In the genomic region with DNA sequence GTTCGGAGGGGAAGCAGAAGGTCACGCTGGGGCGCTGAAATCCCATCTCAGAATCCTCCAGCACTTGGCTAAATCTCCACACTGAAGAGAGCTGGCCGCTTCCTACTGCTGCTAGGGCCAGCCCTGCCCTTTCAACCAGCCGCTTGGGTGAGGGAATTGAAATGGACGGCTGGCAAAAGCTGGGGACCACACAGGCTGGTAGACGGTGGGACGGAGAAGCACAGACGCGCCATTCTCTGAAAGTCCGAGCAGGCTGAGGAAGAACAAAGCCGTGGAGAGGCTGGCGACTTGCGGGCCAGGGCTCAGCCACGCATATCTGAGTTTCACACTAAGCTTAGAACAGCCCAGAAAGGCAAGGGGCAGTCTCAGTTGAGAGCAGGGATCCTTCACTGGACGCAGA, we compare ENCODE assay signal across 9 cellular contexts. TPM values are rescaled to one million over a fixed set of nuclear protein-coding genes. Genes with fewer than 3 reads are reported as not detected.
DNase-seq lines count a peak whose midpoint lies in the region; ATAC-seq, FAIRE-seq and TF ChIP-seq lines count a peak whose summit lies in the region.
"Had no signal": no experiment of that assay in that cellular context is flagged by ENCODE, and none has a peak within 500 bp of the region (broad histone marks: within the 10 kb centered on the region; RNA-seq: fewer than 3 reads in every experiment).

No MANE protein-coding gene starts in this region.

- H2AFZ ChIP-seq in Loucy (ENCODE audit: low read length), result no peak overlapping the region

- peak overlapping the region; percentile 99 for H3K4me2 ChIP-seq in BLaER1
- peak overlapping the region; percentile 93 for H3K4me2 ChIP-seq in Loucy (ENCODE audit: low read depth, low read length, poor library complexity, severe bottlenecking)

- intact Hi-C loops in pancreas (cut with DNase I), result no loop called here

- H3K4me3 ChIP-seq in BLaER1, result peak overlapping the region; percentile 95
- peak overlapping the region; percentile 15 for H3K4me3 ChIP-seq in Loucy (ENCODE audit: low read length, poor library complexity, severe bottlenecking)
- H3K4me3 ChIP-seq in effector memory CD4-positive, alpha-beta T cell (ENCODE audit: insufficient read depth, low read depth, low read length, poor library complexity, severe bottlenecking), result peak overlapping the region; percentile 3
- H3K4me3 ChIP-seq in neutrophil (ENCODE audit: low read depth in 1 of 2, low read length in 1 of 2), result peak overlapping the region; percentile 78 to 100
- H3K4me3 ChIP-seq in pancreas, result no peak overlapping the region

- no peak for FAIRE-seq in pancreas (lab: Jason Lieb, UNC)
- FAIRE-seq: islet of Langerhans had no signal

- H3K9ac ChIP-seq in BLaER1 (peak overlapping the region; percentile 90), Loucy (ENCODE audit: low read depth, low read length, poor library complexity, severe bottlenecking) (no peak overlapping the region)

- 93 to 95% methylated on average over 16 of the region's 16 CpGs for WGBS in pancreas, 2 donors

- ATAC-seq in HG02981 (IDR thresholded peaks at IDR 0.05; ENCODE audit: unreplicated experiment) (no peak), pancreas (no peak)

- no peak for DNase-seq in effector memory CD4-positive, alpha-beta T cell
- DNase-seq in COLO829 (ENCODE audit: low spot score) (no peak), NCI-H748 (lab: John Stamatoyannopoulos, UW; ENCODE audit: unreplicated experiment) (no peak), pancreas (no peak)

- H3K9me2 ChIP-seq in Loucy (replicated peaks; ENCODE audit: low read depth, low read length), result no peaks in the 10 kb centered on the region

- H3K36me3 ChIP-seq in BLaER1 (peaks cover 44% of the 10 kb centered on the region), Loucy (ENCODE audit: insufficient read depth, low read length) (peaks cover 3% of the 10 kb centered on the region; the same call in 1 of the 2 replicates), neutrophil (peaks cover 39% of the 10 kb centered on the region), pancreas (peaks cover 0 to 9% (median 0%) of the 10 kb centered on the region in 3 donors)
- peaks cover 33% of the 10 kb centered on the region for H3K36me3 ChIP-seq in effector memory CD4-positive, alpha-beta T cell (ENCODE audit: control insufficient read depth, insufficient read depth, low read length)

- H3K79me2 ChIP-seq in Loucy (ENCODE audit: insufficient read depth, low read length), result peaks cover 85% of the 10 kb centered on the region

- H3F3A ChIP-seq in Loucy (ENCODE audit: low read depth), result no peaks in the 10 kb centered on the region

- peaks cover 82% of the 10 kb centered on the region for H4K20me1 ChIP-seq in BLaER1
- H4K20me1 ChIP-seq in Loucy (ENCODE audit: insufficient read depth, low read length, poor library complexity, severe bottlenecking), result peaks cover 20% of the 10 kb centered on the region

- H3K9me3 ChIP-seq in BLaER1 (no peaks in the 10 kb centered on the region), Loucy (ENCODE audit: insufficient read depth, low read depth, low read length) (no peaks in the 10 kb centered on the region), neutrophil (no peaks in the 10 kb centered on the region), pancreas (no peaks in the 10 kb centered on the region)
- no peaks in the 10 kb centered on the region for H3K9me3 ChIP-seq in effector memory CD4-positive, alpha-beta T cell (ENCODE audit: control insufficient read depth, low read length)

- peaks cover 82% of the 10 kb centered on the region for H3K4me1 ChIP-seq in BLaER1
- H3K4me1 ChIP-seq in Loucy (ENCODE audit: insufficient read depth, low read length, poor library complexity, severe bottlenecking), result peaks cover 67% of the 10 kb centered on the region
- H3K4me1 ChIP-seq in effector memory CD4-positive, alpha-beta T cell (ENCODE audit: control insufficient read depth, insufficient read depth, low read length, poor library complexity, severe bottlenecking), result peaks cover 66% of the 10 kb centered on the region
- H3K4me1 ChIP-seq in neutrophil (ENCODE audit: control insufficient read depth in 1 of 2, insufficient read depth in 1 of 2, low read depth in 1 of 2, low read length in 1 of 2), result peaks cover 84 to 90% of the 10 kb centered on the region in 2 experiments
- peaks cover 4 to 22% (median 18%) of the 10 kb centered on the region in 3 donors for H3K4me1 ChIP-seq in pancreas

- H3K27ac ChIP-seq in BLaER1 (peak overlapping the region; percentile 62), neutrophil (peak overlapping the region; percentile 99), pancreas (no peak overlapping the region)
- peak overlapping the region; percentile 40 for H3K27ac ChIP-seq in effector memory CD4-positive, alpha-beta T cell (ENCODE audit: insufficient read depth, low read length, poor library complexity, severe bottlenecking)

- TF ChIP-seq CTCF in Loucy (conservative IDR thresholded peaks at IDR 0.05; ENCODE audit: low read length) (no peak), neutrophil (IDR thresholded peaks at IDR 0.05) (no peak), pancreas (IDR thresholded peaks at IDR 0.05) (no peak)

- H3K27me3 ChIP-seq in BLaER1 (no peaks in the 10 kb centered on the region), Loucy (ENCODE audit: insufficient read depth, low read length, poor library complexity, severe bottlenecking) (no peaks in the 10 kb centered on the region), neutrophil (no peaks in the 10 kb centered on the region), pancreas (no peaks in the 10 kb centered on the region)
- H3K27me3 ChIP-seq in effector memory CD4-positive, alpha-beta T cell (replicated peaks; ENCODE audit: control insufficient read depth, insufficient read depth, low read length, poor library complexity, severe bottlenecking), result no peaks in the 10 kb centered on the region

RNA-seq across cellular contexts. Expression of a gene that starts 3.6 kb away (rescaled TPM):
- 10 to 100 TPM; 13.8 to 22.1 (median 17.9) TPM for total RNA-seq in pancreas
- polyA plus RNA-seq in pancreas, result 10 to 100 TPM; 10.1 to 10.6 TPM

RNA-seq across cellular contexts. Expression of a gene that starts 30.4 kb away (rescaled TPM):
- 10 to 100 TPM in 5 of 6 donors, 1 to 10 TPM in 1; 9.7 to 16.8 (median 12.7) TPM for total RNA-seq in pancreas
- polyA plus RNA-seq in pancreas, result 10 to 100 TPM; 11.6 to 23.8 TPM

RNA-seq across cellular contexts. Expression of a gene that starts 42.2 kb away (rescaled TPM):
- 10 to 100 TPM; 13.3 to 18.4 (median 15.5) TPM for total RNA-seq in pancreas
- 10 to 100 TPM; 33.1 to 34.1 TPM for polyA plus RNA-seq in pancreas

RNA-seq across cellular contexts. Expression of a gene that starts 49.6 kb away (rescaled TPM):
- total RNA-seq in pancreas, result 10 to 100 TPM in 4 of 6 donors, 1 to 10 TPM in 2; 6.3 to 14.1 (median 10.7) TPM
- 10 to 100 TPM; 21.8 to 24.2 TPM for polyA plus RNA-seq in pancreas

Comparison
In these comparisons a context has a peak if more than half of its experiments do, and no peak if none do; other contexts are left out.
1. H3K27ac ChIP-seq: peak in BLaER1 (single experiment), effector memory CD4-positive, alpha-beta T cell (single experiment) and neutrophil (single experiment); none in pancreas (0 of 4).
2. H3K4me3 ChIP-seq: peak in BLaER1 (single experiment), Loucy (single experiment), effector memory CD4-positive, alpha-beta T cell (single experiment) and neutrophil (2 of 2); none in pancreas (0 of 4).